ENCODE assay signal across 17 cellular contexts in genomic region chr22:20035375-20036084, GRCh38. TPM values are rescaled to one million over a fixed set of nuclear protein-coding genes. Genes with fewer than 3 reads are reported as not detected.
DNase-seq lines count a peak whose midpoint lies in the region; ATAC-seq and TF ChIP-seq lines count a peak whose summit lies in the region.
"Had no signal": no experiment of that assay in that cellular context is flagged by ENCODE, and none has a peak within 500 bp of the region (broad histone marks: within the 10 kb centered on the region; RNA-seq: fewer than 3 reads in every experiment).

No MANE protein-coding gene starts in this region.

- no peaks in the 10 kb centered on the region for H4K20me1 ChIP-seq in MM.1S (ENCODE audit: insufficient read depth, low read length)

- peaks cover 22 to 38% of the 10 kb centered on the region in 2 donors for H3K36me3 Mint-ChIP-seq in CD4-positive, alpha-beta memory T cell
- peaks cover 20% of the 10 kb centered on the region for H3K36me3 Mint-ChIP-seq in stimulated activated effector memory CD8-positive, alpha-beta T cell treated with anti-CD3 and anti-CD28 coated beads, Interleukin-12 subunit alpha, Interleukin-12 subunit beta, amount 100 ng/mL, for 72 hours
- H3K36me3 Mint-ChIP-seq in T-cell, result peaks cover 14% of the 10 kb centered on the region

- peak overlapping the region in 4 of 7 donors; percentile 28 to 87 (median 57) for H3K27ac Mint-ChIP-seq in CD4-positive, alpha-beta memory T cell
- H3K27ac Mint-ChIP-seq in stimulated activated effector memory CD8-positive, alpha-beta T cell treated with anti-CD3 and anti-CD28 coated beads, Interleukin-12 subunit alpha, Interleukin-12 subunit beta, amount 100 ng/mL, for 72 hours, result peak overlapping the region; percentile 41
- H3K27ac Mint-ChIP-seq in T-cell, result no peak overlapping the region

- TF ChIP-seq POLR2A in erythroblast (IDR thresholded peaks at IDR 0.05; ENCODE audit: low read length), result no peak

- DNase-seq in CD4-positive, alpha-beta memory T cell, result no peak
- DNase-seq in MM.1S (no peak), erythroblast (lab: John Stamatoyannopoulos, UW) (peak; percentile 30 to 47), GM13977 (ENCODE audit: low spot score) (no peak), T-cell (no peak)
- DNase-seq in stimulated activated effector memory CD8-positive, alpha-beta T cell treated with anti-CD3 and anti-CD28 coated beads, Interleukin-12 subunit alpha, Interleukin-12 subunit beta, amount 100 ng/mL, for 72 hours (ENCODE audit: low spot score in 2 of 2), result no peak
- DNase-seq: Caco-2, DMS153, EL, GM23248, NCI-H187 treated with DMSO at 0.1 percent for 48 hours, NCI-H69, SIG-M5 had no signal

- H3K27me3 Mint-ChIP-seq in CD4-positive, alpha-beta memory T cell, result no peaks in the 10 kb centered on the region
- no peaks in the 10 kb centered on the region for H3K27me3 Mint-ChIP-seq in T-cell

- no peak overlapping the region for H3K9ac ChIP-seq in MM.1S (ENCODE audit: low read length)
- H3K9ac ChIP-seq: GM23248 had no signal

- peaks cover 24% of the 10 kb centered on the region for H3K36me3 ChIP-seq in CD4-positive, alpha-beta memory T cell (ENCODE audit: insufficient read depth, low read length)
- no peaks in the 10 kb centered on the region for H3K36me3 ChIP-seq in MM.1S (replicated peaks; ENCODE audit: insufficient read depth, low read length)

- peak overlapping the region; percentile 47; the same call in 1 of the 2 replicates for H3K4me2 ChIP-seq in MM.1S (ENCODE audit: low read depth, low read length)
- H3K4me2 ChIP-seq: A549 had no signal

- H2AFZ ChIP-seq in MM.1S (ENCODE audit: low read length), result no peak overlapping the region
- H2AFZ ChIP-seq: GM23248 had no signal

- POLR2A ChIA-PET in CD4-positive, alpha-beta memory T cell (lab: Charles Lee; ENCODE audit: partially characterized antibody), result interaction anchor here (1.1 kb wide), 2 partner anchors 9 to 15 kb away, joined by 3 read pairs; partner anchors contain the start of gene TANGO2
- POLR2A ChIA-PET in T-cell (lab: Charles Lee), result no interaction called here

- CTCF ChIA-PET in CD4-positive, alpha-beta memory T cell (lab: Charles Lee; ENCODE audit: partially characterized antibody), result no interaction called here
- CTCF ChIA-PET in T-cell (lab: Charles Lee), result no interaction called here

- no peaks in the 10 kb centered on the region for H3K9me2 ChIP-seq in MM.1S (replicated peaks; ENCODE audit: insufficient read depth, low read length)

- no peak for ATAC-seq in stimulated activated effector memory CD8-positive, alpha-beta T cell treated with anti-CD3 and anti-CD28 coated beads, Interleukin-12 subunit alpha, Interleukin-12 subunit beta, amount 100 ng/mL, for 72 hours
- ATAC-seq in GM18511 (IDR thresholded peaks at IDR 0.05; ENCODE audit: unreplicated experiment), result no peak
- ATAC-seq in GM18867 (IDR thresholded peaks at IDR 0.05; ENCODE audit: unreplicated experiment), result no peak
- no peak for ATAC-seq in T-cell (replicated peaks in 1 of 4)
- ATAC-seq: A549, HCT116 had no signal

- H3K4me1 ChIP-seq in CD4-positive, alpha-beta memory T cell (ENCODE audit: insufficient read depth, low read length), result peaks cover 36% of the 10 kb centered on the region
- H3K4me1 ChIP-seq in MM.1S (ENCODE audit: low read length), result peaks cover 8% of the 10 kb centered on the region
- H3K4me1 ChIP-seq: A549, Caco-2 had no signal

- H3K79me2 ChIP-seq in MM.1S (ENCODE audit: low read length), result peaks cover 2% of the 10 kb centered on the region; the same call in 1 of the 2 replicates

- intact Hi-C loops in CD4-positive, alpha-beta memory T cell (cut with micrococcal nuclease), result no loop called here

- in situ Hi-C loops in GM13977 (cut with MboI; ENCODE audit: low pct_unique_long_range_greater_than_20kb, low sequenced_read_pairs, unreplicated experiment), result no loop called here

- H3K9me3 ChIP-seq in CD4-positive, alpha-beta memory T cell (ENCODE audit: control insufficient read depth in 1 of 2, low read length in 2 of 2), result no peaks in the 10 kb centered on the region
- no peaks in the 10 kb centered on the region for H3K9me3 ChIP-seq in MM.1S (replicated peaks; ENCODE audit: insufficient read depth, low read length)
- H3K9me3 ChIP-seq: A549, Caco-2 had no signal

- no peaks in the 10 kb centered on the region for H3K9me3 Mint-ChIP-seq in CD4-positive, alpha-beta memory T cell
- H3K9me3 Mint-ChIP-seq in stimulated activated effector memory CD8-positive, alpha-beta T cell treated with anti-CD3 and anti-CD28 coated beads, Interleukin-12 subunit alpha, Interleukin-12 subunit beta, amount 100 ng/mL, for 72 hours, result no peaks in the 10 kb centered on the region
- no peaks in the 10 kb centered on the region for H3K9me3 Mint-ChIP-seq in T-cell

- peaks cover 18 to 39% (median 29%) of the 10 kb centered on the region in 4 donors for H3K4me1 Mint-ChIP-seq in CD4-positive, alpha-beta memory T cell
- peaks cover 44% of the 10 kb centered on the region for H3K4me1 Mint-ChIP-seq in stimulated activated effector memory CD8-positive, alpha-beta T cell treated with anti-CD3 and anti-CD28 coated beads, Interleukin-12 subunit alpha, Interleukin-12 subunit beta, amount 100 ng/mL, for 72 hours
- peaks cover 21 to 34% (median 28%) of the 10 kb centered on the region in 3 donors for H3K4me1 Mint-ChIP-seq in T-cell

- H3K27me3 ChIP-seq in CD4-positive, alpha-beta memory T cell (ENCODE audit: insufficient read depth, low read length), result no peaks in the 10 kb centered on the region
- no peaks in the 10 kb centered on the region for H3K27me3 ChIP-seq in MM.1S (replicated peaks; ENCODE audit: insufficient read depth, low read length)

- H3K27ac ChIP-seq in CD4-positive, alpha-beta memory T cell (ENCODE audit: low read depth, low read length), result no peak overlapping the region
- no peak overlapping the region for H3K27ac ChIP-seq in MM.1S (ENCODE audit: low read length)
- H3K27ac ChIP-seq: A549, GM23248 had no signal

- TF ChIP-seq CTCF in MM.1S (IDR thresholded peaks at IDR 0.05; ENCODE audit: low read length) (no peak), GM13977 (IDR thresholded peaks at IDR 0.05; ENCODE audit: extremely low read depth, insufficient read depth, missing control alignments) (no peak)

- H3K4me3 ChIP-seq in CD4-positive, alpha-beta memory T cell (ENCODE audit: low read length in 2 of 2), result no peak overlapping the region
- H3K4me3 ChIP-seq in MM.1S (ENCODE audit: low read length), result no peak overlapping the region
- H3K4me3 ChIP-seq: A549, GM23248 had no signal

- no peaks in the 10 kb centered on the region for H3F3A ChIP-seq in MM.1S (ENCODE audit: insufficient read depth, low read length)

- no peak overlapping the region for H3K4me3 Mint-ChIP-seq in CD4-positive, alpha-beta memory T cell
- H3K4me3 Mint-ChIP-seq in stimulated activated effector memory CD8-positive, alpha-beta T cell treated with anti-CD3 and anti-CD28 coated beads, Interleukin-12 subunit alpha, Interleukin-12 subunit beta, amount 100 ng/mL, for 72 hours, result no peak overlapping the region
- H3K4me3 Mint-ChIP-seq in T-cell, result no peak overlapping the region

RNA-seq across cellular contexts. Expression of gene TANGO2, which starts 14.6 kb away (rescaled TPM):
- total RNA-seq in CD4-positive, alpha-beta memory T cell, result 10 to 100 TPM; 50.6 to 51.5 TPM
- 10 to 100 TPM; 40.9 to 43.9 TPM for polyA plus RNA-seq in CD4-positive, alpha-beta memory T cell
- total RNA-seq in T-cell, result 10 to 100 TPM; 29.9 to 48.4 (median 43.7) TPM

RNA-seq across cellular contexts. Expression of gene ARVCF, which starts 18.9 kb away (rescaled TPM):
- total RNA-seq in CD4-positive, alpha-beta memory T cell, result 1 to 10 TPM; 3.5 to 4.2 TPM
- under 1 TPM in 1 of 2 donors, not detected in 1; 0.28 TPM for polyA plus RNA-seq in CD4-positive, alpha-beta memory T cell
- total RNA-seq in T-cell, result 1 to 10 TPM; 2.5 to 8.6 (median 6.4) TPM

RNA-seq across cellular contexts. Expression of gene DGCR8, which starts 44.5 kb away (rescaled TPM):
- total RNA-seq in CD4-positive, alpha-beta memory T cell, result 10 to 100 TPM; 47.6 to 48.2 TPM
- polyA plus RNA-seq in CD4-positive, alpha-beta memory T cell, result 1 to 10 TPM; 2.2 to 5.1 TPM
- total RNA-seq in T-cell, result 10 to 100 TPM; 38.4 to 48.1 (median 45.1) TPM

Comparison
In these comparisons a context has a peak if more than half of its experiments do, and no peak if none do; other contexts are left out.
1. DNase-seq: peak in erythroblast (2 of 2); none in CD4-positive, alpha-beta memory T cell (0 of 5), MM.1S (single experiment), stimulated activated effector memory CD8-positive, alpha-beta T cell treated with anti-CD3 and anti-CD28 coated beads, Interleukin-12 subunit alpha, Interleukin-12 subunit beta, amount 100 ng/mL, for 72 hours (0 of 2), GM13977 (single experiment) and T-cell (0 of 34).
2. H3K27ac Mint-ChIP-seq: peak in CD4-positive, alpha-beta memory T cell (4 of 7) and stimulated activated effector memory CD8-positive, alpha-beta T cell treated with anti-CD3 and anti-CD28 coated beads, Interleukin-12 subunit alpha, Interleukin-12 subunit beta, amount 100 ng/mL, for 72 hours (single experiment); none in T-cell (0 of 2).